In genomic region chr9:126804696-126805545, GRCh38 we compare ENCODE assay signal across 1 cellular context.
TF ChIP-seq lines count a peak whose summit lies in the region.

TSS of gene ZBTB43 (plus strand) at chr9:126805040. CDS start at chr9:126832510, 27,470 bp downstream.

TF ChIP-seq in HepG2, 621 proteins besides CTCF, POLR2A, EP300 and RAD21 (continued from another document and continues in another):
- TF ChIP-seq ZNF576 (CRISPR knock-in tag; IDR thresholded peaks at IDR 0.05) (0 out of 2 replicates have a peak, but pooled peaks have one; percentile 60), ZNF639 (CRISPR knock-in tag; conservative IDR thresholded peaks at IDR 0.05) (no peak), HES4 (CRISPR knock-in tag; IDR thresholded peaks at IDR 0.05; ENCODE audit: borderline replicate concordance) (peak; percentile 79; the same call in 1 of the 2 replicates), CBX2 (IDR thresholded peaks at IDR 0.05; ENCODE audit: low read depth, low read length) (no peak), CBX2 (CRISPR knock-in tag; IDR thresholded peaks at IDR 0.05; ENCODE audit: low read depth) (no peak), SNAPC2 (CRISPR knock-in tag; IDR thresholded peaks at IDR 0.05) (peak; percentile 92; the same call in 1 of the 2 replicates), ZBTB26 (CRISPR knock-in tag; IDR thresholded peaks at IDR 0.05; ENCODE audit: borderline replicate concordance) (peak; percentile 25; the same call in 1 of the 2 replicates), GMEB1 (CRISPR knock-in tag; IDR thresholded peaks at IDR 0.05; ENCODE audit: borderline replicate concordance) (peak; percentile 83), SUZ12 (IDR thresholded peaks at IDR 0.05; ENCODE audit: low read depth, low read length) (no peak), ZFAT (CRISPR knock-in tag; conservative IDR thresholded peaks at IDR 0.05) (0 out of 2 replicates have a peak, but pooled peaks have one; percentile 65), PHF20 (CRISPR knock-in tag; IDR thresholded peaks at IDR 0.05) (peak; percentile 85), MBD4 (IDR thresholded peaks at IDR 0.05; ENCODE audit: borderline replicate concordance, low read length) (no peak), SKIL (CRISPR knock-in tag; IDR thresholded peaks at IDR 0.05; ENCODE audit: borderline replicate concordance) (no peak; the same call in 1 of the 2 replicates), FOXC1 (CRISPR knock-in tag; IDR thresholded peaks at IDR 0.05; ENCODE audit: borderline replicate concordance) (peak; percentile 54; the same call in 1 of the 2 replicates), RBFOX2 (IDR thresholded peaks at IDR 0.05; ENCODE audit: low read depth, low read length) (peak; percentile 93), XRCC5 (optimal IDR thresholded peaks at IDR 0.05; ENCODE audit: low read length) (peak; percentile 15), POLR2AphosphoS5 (IDR thresholded peaks at IDR 0.05; ENCODE audit: low read depth, low read length) (peak; percentile 84), RNF2 (conservative IDR thresholded peaks at IDR 0.05; ENCODE audit: low read depth) (no peak), POGZ (CRISPR knock-in tag; IDR thresholded peaks at IDR 0.05) (peak; percentile 94), ZNF275 (CRISPR knock-in tag; IDR thresholded peaks at IDR 0.05; ENCODE audit: borderline replicate concordance) (peak; percentile 89), ZMAT3 (CRISPR knock-in tag; conservative IDR thresholded peaks at IDR 0.05) (peak; percentile 62; the same call in 1 of the 2 replicates), ZNF136 (CRISPR knock-in tag; IDR thresholded peaks at IDR 0.05; ENCODE audit: low read depth) (0 out of 2 replicates have a peak, but pooled peaks have one; percentile 10), ZNF780A (CRISPR knock-in tag; IDR thresholded peaks at IDR 0.05) (no peak), CSRNP1 (CRISPR knock-in tag; IDR thresholded peaks at IDR 0.05) (peak; percentile 53; the same call in 1 of the 2 replicates), ZNF724P (CRISPR knock-in tag; IDR thresholded peaks at IDR 0.05; ENCODE audit: borderline replicate concordance) (0 out of 2 replicates have a peak, but pooled peaks have one; percentile 50), GATA4 (IDR thresholded peaks at IDR 0.05; ENCODE audit: borderline replicate concordance, low read depth) (peak; percentile 54; the same call in 1 of the 2 replicates), TRAFD1 (CRISPR knock-in tag; IDR thresholded peaks at IDR 0.05; ENCODE audit: borderline replicate concordance) (no peak), ZNF296 (CRISPR knock-in tag; conservative IDR thresholded peaks at IDR 0.05) (no peak), KDM5B (CRISPR knock-in tag; IDR thresholded peaks at IDR 0.05; ENCODE audit: borderline replicate concordance) (peak; percentile 90; the same call in 1 of the 2 replicates), ZNF678 (CRISPR knock-in tag; IDR thresholded peaks at IDR 0.05) (no peak), RAD51 (IDR thresholded peaks at IDR 0.05; ENCODE audit: borderline replicate concordance) (no peak), SP1 (IDR thresholded peaks at IDR 0.05) (no peak), SP1 (CRISPR knock-in tag; IDR thresholded peaks at IDR 0.05) (peak; percentile 67), MTA3 (CRISPR knock-in tag; IDR thresholded peaks at IDR 0.05) (no peak), SNAPC4 (CRISPR knock-in tag; IDR thresholded peaks at IDR 0.05) (peak; percentile 95)
